ENCODE assay signal across 1 cellular context in the genomic region with DNA sequence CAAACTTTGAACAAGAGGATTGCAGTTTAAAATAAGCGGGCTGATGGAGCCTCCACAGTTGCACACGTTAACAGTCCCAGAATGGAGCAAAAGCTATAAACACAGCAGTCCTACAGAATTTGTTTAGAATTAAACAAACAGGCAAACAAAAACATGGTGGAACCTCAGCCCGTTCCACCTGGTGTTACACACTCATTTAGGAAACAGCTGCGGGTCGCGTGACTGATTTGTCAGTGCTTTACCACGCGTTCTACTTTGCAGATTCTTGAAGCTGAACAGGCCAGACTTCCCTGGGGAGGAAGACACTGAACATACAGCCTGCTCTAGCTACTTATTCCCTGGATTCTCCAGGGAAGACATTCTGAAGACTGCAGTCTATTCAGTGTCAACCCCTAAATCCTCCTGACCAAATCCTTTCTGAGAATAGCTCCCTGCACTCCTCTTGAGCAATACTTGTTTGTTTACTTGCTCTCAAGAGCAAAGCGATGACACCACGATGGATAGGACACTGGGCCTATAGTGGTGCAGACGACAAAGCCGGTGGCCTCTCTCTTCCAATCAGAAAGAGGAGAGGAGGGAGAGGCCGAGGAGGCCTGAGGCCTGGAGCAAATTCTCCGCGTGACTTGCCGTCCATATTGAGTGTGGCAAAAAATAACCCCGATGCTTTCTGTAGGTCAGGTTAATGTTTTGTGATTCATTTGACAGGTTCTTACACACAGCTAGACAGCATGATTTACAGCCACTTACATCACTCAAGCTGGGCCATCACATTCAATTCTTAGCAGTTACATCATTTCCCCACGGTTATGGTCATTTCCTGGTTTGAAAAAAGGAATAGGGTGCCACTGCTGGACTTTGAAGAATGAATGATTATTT.
TF ChIP-seq lines count a peak whose summit lies in the region.

No MANE protein-coding gene starts in this region.

TF ChIP-seq in HepG2, 621 proteins besides CTCF, POLR2A, EP300 and RAD21 (continued from another document and continues in another):
- TF ChIP-seq, protein P1, sequence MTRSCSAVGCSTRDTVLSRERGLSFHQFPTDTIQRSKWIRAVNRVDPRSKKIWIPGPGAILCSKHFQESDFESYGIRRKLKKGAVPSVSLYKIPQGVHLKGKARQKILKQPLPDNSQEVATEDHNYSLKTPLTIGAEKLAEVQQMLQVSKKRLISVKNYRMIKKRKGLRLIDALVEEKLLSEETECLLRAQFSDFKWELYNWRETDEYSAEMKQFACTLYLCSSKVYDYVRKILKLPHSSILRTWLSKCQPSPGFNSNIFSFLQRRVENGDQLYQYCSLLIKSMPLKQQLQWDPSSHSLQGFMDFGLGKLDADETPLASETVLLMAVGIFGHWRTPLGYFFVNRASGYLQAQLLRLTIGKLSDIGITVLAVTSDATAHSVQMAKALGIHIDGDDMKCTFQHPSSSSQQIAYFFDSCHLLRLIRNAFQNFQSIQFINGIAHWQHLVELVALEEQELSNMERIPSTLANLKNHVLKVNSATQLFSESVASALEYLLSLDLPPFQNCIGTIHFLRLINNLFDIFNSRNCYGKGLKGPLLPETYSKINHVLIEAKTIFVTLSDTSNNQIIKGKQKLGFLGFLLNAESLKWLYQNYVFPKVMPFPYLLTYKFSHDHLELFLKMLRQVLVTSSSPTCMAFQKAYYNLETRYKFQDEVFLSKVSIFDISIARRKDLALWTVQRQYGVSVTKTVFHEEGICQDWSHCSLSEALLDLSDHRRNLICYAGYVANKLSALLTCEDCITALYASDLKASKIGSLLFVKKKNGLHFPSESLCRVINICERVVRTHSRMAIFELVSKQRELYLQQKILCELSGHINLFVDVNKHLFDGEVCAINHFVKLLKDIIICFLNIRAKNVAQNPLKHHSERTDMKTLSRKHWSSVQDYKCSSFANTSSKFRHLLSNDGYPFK (CRISPR knock-in tag; IDR thresholded peaks at IDR 0.05; ENCODE audit: borderline replicate concordance): peak; percentile 70; the same call in 1 of the 2 replicates
- TF ChIP-seq ZNF20 (CRISPR knock-in tag; IDR thresholded peaks at IDR 0.05) (no peak), ARID4A (CRISPR knock-in tag; IDR thresholded peaks at IDR 0.05; ENCODE audit: borderline replicate concordance) (peak; percentile 89), ZNF12 (CRISPR knock-in tag; IDR thresholded peaks at IDR 0.05) (peak; percentile 47; the same call in 1 of the 2 replicates), CEBPG (CRISPR knock-in tag; IDR thresholded peaks at IDR 0.05) (peak; percentile 97), FOXK1 (CRISPR knock-in tag; IDR thresholded peaks at IDR 0.05; ENCODE audit: borderline replicate concordance, low read depth) (peak; percentile 100), YY1 (IDR thresholded peaks at IDR 0.05; ENCODE audit: insufficient read depth, insufficient replicate concordance, low read depth, low read length) (peak; percentile 100), ZNF256 (CRISPR knock-in tag; conservative IDR thresholded peaks at IDR 0.05) (0 out of 2 replicates have a peak, but pooled peaks have one; percentile 17), HMGA1 (CRISPR knock-in tag; conservative IDR thresholded peaks at IDR 0.05) (no peak), MEIS2 (CRISPR knock-in tag; IDR thresholded peaks at IDR 0.05) (peak; percentile 100), DRAP1 (CRISPR knock-in tag; IDR thresholded peaks at IDR 0.05) (peak; percentile 93), NFIB (CRISPR knock-in tag; IDR thresholded peaks at IDR 0.05; ENCODE audit: borderline replicate concordance) (no peak), SRF (IDR thresholded peaks at IDR 0.05; ENCODE audit: low read depth, low read length) (peak; percentile 86), ZNF224 (CRISPR knock-in tag; IDR thresholded peaks at IDR 0.05) (no peak), ZNF816 (CRISPR knock-in tag; IDR thresholded peaks at IDR 0.05; ENCODE audit: borderline replicate concordance) (no peak), SIX1 (CRISPR knock-in tag; IDR thresholded peaks at IDR 0.05; ENCODE audit: borderline replicate concordance) (peak; percentile 68; the same call in 1 of the 2 replicates), ZNF335 (CRISPR knock-in tag; IDR thresholded peaks at IDR 0.05) (peak; percentile 85), PHF8 (CRISPR knock-in tag; IDR thresholded peaks at IDR 0.05) (0 out of 2 replicates have a peak, but pooled peaks have one; percentile 21), FOXP1 (IDR thresholded peaks at IDR 0.05) (peak; percentile 97), FOXP1 (CRISPR knock-in tag; IDR thresholded peaks at IDR 0.05) (peak; percentile 94), AHR (CRISPR knock-in tag; IDR thresholded peaks at IDR 0.05) (no peak; the same call in 1 of the 2 replicates), SMARCC2 (IDR thresholded peaks at IDR 0.05) (no peak), ZFP37 (CRISPR knock-in tag; IDR thresholded peaks at IDR 0.05; ENCODE audit: borderline replicate concordance) (no peak), ZMYM2 (CRISPR knock-in tag; IDR thresholded peaks at IDR 0.05) (0 out of 2 replicates have a peak, but pooled peaks have one; percentile 14), ZNF878 (CRISPR knock-in tag; IDR thresholded peaks at IDR 0.05) (peak; percentile 66; the same call in 1 of the 2 replicates), KLF11 (CRISPR knock-in tag; IDR thresholded peaks at IDR 0.05) (peak; percentile 50; the same call in 1 of the 2 replicates), DNMT1 (CRISPR knock-in tag; IDR thresholded peaks at IDR 0.05) (0 out of 2 replicates have a peak, but pooled peaks have one; percentile 57), RARG (CRISPR knock-in tag; IDR thresholded peaks at IDR 0.05; ENCODE audit: low read depth) (no peak), PHF21A (CRISPR knock-in tag; IDR thresholded peaks at IDR 0.05) (peak; percentile 98), ZNF180 (CRISPR knock-in tag; IDR thresholded peaks at IDR 0.05; ENCODE audit: borderline replicate concordance, low read depth) (peak; percentile 55; the same call in 1 of the 2 replicates), BHLHE40 (IDR thresholded peaks at IDR 0.05; ENCODE audit: low read length) (peak; percentile 84), XRCC5 (optimal IDR thresholded peaks at IDR 0.05; ENCODE audit: low read length) (peak; percentile 68), CSRNP2 (CRISPR knock-in tag; conservative IDR thresholded peaks at IDR 0.05; ENCODE audit: low read depth) (no peak), ZNF382 (CRISPR knock-in tag; IDR thresholded peaks at IDR 0.05; ENCODE audit: borderline replicate concordance) (no peak), ASH2L (IDR thresholded peaks at IDR 0.05; ENCODE audit: insufficient read length, low read depth, low read length) (peak; percentile 51)
- TF ChIP-seq, protein P2, sequence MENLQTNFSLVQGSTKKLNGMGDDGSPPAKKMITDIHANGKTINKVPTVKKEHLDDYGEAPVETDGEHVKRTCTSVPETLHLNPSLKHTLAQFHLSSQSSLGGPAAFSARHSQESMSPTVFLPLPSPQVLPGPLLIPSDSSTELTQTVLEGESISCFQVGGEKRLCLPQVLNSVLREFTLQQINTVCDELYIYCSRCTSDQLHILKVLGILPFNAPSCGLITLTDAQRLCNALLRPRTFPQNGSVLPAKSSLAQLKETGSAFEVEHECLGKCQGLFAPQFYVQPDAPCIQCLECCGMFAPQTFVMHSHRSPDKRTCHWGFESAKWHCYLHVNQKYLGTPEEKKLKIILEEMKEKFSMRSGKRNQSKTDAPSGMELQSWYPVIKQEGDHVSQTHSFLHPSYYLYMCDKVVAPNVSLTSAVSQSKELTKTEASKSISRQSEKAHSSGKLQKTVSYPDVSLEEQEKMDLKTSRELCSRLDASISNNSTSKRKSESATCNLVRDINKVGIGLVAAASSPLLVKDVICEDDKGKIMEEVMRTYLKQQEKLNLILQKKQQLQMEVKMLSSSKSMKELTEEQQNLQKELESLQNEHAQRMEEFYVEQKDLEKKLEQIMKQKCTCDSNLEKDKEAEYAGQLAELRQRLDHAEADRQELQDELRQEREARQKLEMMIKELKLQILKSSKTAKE (CRISPR knock-in tag; IDR thresholded peaks at IDR 0.05; ENCODE audit: borderline replicate concordance): peak; percentile 86
- TF ChIP-seq, protein P3, sequence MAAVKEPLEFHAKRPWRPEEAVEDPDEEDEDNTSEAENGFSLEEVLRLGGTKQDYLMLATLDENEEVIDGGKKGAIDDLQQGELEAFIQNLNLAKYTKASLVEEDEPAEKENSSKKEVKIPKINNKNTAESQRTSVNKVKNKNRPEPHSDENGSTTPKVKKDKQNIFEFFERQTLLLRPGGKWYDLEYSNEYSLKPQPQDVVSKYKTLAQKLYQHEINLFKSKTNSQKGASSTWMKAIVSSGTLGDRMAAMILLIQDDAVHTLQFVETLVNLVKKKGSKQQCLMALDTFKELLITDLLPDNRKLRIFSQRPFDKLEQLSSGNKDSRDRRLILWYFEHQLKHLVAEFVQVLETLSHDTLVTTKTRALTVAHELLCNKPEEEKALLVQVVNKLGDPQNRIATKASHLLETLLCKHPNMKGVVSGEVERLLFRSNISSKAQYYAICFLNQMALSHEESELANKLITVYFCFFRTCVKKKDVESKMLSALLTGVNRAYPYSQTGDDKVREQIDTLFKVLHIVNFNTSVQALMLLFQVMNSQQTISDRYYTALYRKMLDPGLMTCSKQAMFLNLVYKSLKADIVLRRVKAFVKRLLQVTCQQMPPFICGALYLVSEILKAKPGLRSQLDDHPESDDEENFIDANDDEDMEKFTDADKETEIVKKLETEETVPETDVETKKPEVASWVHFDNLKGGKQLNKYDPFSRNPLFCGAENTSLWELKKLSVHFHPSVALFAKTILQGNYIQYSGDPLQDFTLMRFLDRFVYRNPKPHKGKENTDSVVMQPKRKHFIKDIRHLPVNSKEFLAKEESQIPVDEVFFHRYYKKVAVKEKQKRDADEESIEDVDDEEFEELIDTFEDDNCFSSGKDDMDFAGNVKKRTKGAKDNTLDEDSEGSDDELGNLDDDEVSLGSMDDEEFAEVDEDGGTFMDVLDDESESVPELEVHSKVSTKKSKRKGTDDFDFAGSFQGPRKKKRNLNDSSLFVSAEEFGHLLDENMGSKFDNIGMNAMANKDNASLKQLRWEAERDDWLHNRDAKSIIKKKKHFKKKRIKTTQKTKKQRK (IDR thresholded peaks at IDR 0.05; ENCODE audit: low read length): peak; percentile 4; the same call in 1 of the 2 replicates
- TF ChIP-seq, protein P4, sequence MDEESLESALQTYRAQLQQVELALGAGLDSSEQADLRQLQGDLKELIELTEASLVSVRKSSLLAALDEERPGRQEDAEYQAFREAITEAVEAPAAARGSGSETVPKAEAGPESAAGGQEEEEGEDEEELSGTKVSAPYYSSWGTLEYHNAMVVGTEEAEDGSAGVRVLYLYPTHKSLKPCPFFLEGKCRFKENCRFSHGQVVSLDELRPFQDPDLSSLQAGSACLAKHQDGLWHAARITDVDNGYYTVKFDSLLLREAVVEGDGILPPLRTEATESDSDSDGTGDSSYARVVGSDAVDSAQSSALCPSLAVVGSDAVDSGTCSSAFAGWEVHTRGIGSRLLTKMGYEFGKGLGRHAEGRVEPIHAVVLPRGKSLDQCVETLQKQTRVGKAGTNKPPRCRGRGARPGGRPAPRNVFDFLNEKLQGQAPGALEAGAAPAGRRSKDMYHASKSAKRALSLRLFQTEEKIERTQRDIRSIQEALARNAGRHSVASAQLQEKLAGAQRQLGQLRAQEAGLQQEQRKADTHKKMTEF (CRISPR knock-in tag; IDR thresholded peaks at IDR 0.05): peak; percentile 90
- TF ChIP-seq, protein P5, sequence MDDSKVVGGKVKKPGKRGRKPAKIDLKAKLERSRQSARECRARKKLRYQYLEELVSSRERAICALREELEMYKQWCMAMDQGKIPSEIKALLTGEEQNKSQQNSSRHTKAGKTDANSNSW (CRISPR knock-in tag; IDR thresholded peaks at IDR 0.05; ENCODE audit: borderline replicate concordance): 0 out of 2 replicates have a peak, but pooled peaks have one; percentile 65
- TF ChIP-seq, protein P6, sequence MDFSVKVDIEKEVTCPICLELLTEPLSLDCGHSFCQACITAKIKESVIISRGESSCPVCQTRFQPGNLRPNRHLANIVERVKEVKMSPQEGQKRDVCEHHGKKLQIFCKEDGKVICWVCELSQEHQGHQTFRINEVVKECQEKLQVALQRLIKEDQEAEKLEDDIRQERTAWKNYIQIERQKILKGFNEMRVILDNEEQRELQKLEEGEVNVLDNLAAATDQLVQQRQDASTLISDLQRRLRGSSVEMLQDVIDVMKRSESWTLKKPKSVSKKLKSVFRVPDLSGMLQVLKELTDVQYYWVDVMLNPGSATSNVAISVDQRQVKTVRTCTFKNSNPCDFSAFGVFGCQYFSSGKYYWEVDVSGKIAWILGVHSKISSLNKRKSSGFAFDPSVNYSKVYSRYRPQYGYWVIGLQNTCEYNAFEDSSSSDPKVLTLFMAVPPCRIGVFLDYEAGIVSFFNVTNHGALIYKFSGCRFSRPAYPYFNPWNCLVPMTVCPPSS (IDR thresholded peaks at IDR 0.05): no peak
